In the genomic region with DNA sequence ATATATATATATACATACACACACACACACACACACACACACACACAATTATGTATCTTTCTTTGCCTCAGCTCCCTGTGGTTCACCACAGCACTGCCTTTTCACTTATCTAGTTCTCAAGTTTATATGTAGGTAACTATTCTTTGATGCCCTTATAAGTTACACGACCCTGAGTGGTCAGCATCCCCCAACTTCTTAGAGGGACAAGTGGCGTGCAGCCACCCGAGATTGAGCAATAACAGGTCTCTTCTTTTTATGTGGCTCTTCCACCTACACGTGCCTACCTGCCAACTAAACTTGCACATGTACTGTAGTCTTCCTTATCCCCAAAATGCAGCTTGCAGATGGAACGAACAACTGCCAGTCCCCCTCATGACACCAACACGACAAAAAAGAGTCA, we compare ENCODE assay signal across 23 cellular contexts.
"Had no signal": no experiment of that assay in that cellular context is flagged by ENCODE, and none has a peak within 500 bp of the region (broad histone marks: within the 10 kb centered on the region; RNA-seq: fewer than 3 reads in every experiment).

No MANE protein-coding gene starts in this region.

- ATAC-seq: left ventricle myocardium superior; lower lobe of right lung; naive thymus-derived CD8-positive, alpha-beta T cell; psoas muscle; right cardiac atrium; stimulated activated naive B cell treated with anti-CD40 and anti-IgM and Interleukin-4, amounts not matched to agents 10 μg/mL and 1 μg/mL and 100 μg/mL, for 72 hours had no signal

- H3K9me3 ChIP-seq: colonic mucosa, esophagus squamous epithelium, lower lobe of right lung, ovary, psoas muscle, thoracic aorta, tibial nerve, vagina had no signal

- H3K4me3 ChIP-seq: colonic mucosa, esophagus squamous epithelium, lower lobe of right lung, ovary, psoas muscle, thoracic aorta, tibial nerve, vagina had no signal

- H3K36me3 ChIP-seq: colonic mucosa, esophagus squamous epithelium, lower lobe of right lung, ovary, thoracic aorta, tibial nerve, vagina had no signal

- H3K27ac ChIP-seq: colonic mucosa, esophagus squamous epithelium, lower lobe of right lung, ovary, psoas muscle, thoracic aorta, tibial nerve, vagina had no signal

- DNase-seq: colonic mucosa; effector memory CD4-positive, alpha-beta T cell; erythroblast; esophagus squamous epithelium; head of caudate nucleus; left ventricle myocardium superior; lower lobe of right lung; naive thymus-derived CD8-positive, alpha-beta T cell; nephron progenitor cell; occipital lobe; ovary; posterior cingulate gyrus; psoas muscle; right cardiac atrium; small intestine; stimulated activated CD4-positive, alpha-beta T cell treated with anti-CD3 and anti-CD28 coated beads, Interleukin-15, amount 100 ng/mL, for 24 hours; stimulated activated CD4-positive, alpha-beta T cell treated with anti-CD3 and anti-CD28 coated beads, Interleukin-2, amount 100 ng/mL, for 48 hours; stimulated activated naive B cell treated with anti-CD40 and anti-IgM and Interleukin-4, amounts not matched to agents 10 μg/mL and 1 μg/mL and 100 μg/mL, for 72 hours had no signal

- H3K4me1 ChIP-seq: colonic mucosa, esophagus squamous epithelium, lower lobe of right lung, psoas muscle, tibial nerve, vagina had no signal

- H3K4me1 Mint-ChIP-seq: naive thymus-derived CD8-positive, alpha-beta T cell; stimulated activated naive B cell treated with anti-CD40 and anti-IgM and Interleukin-4, amounts not matched to agents 10 μg/mL and 1 μg/mL and 100 μg/mL, for 72 hours had no signal

- H3K4me3 Mint-ChIP-seq: dendritic cell treated with granulocyte-macrophage colony-stimulating factor and Interleukin-4, amounts not matched to agents 40 ng/mL and 50 ng/mL, for 4 days; naive thymus-derived CD8-positive, alpha-beta T cell; nephron progenitor cell; stimulated activated naive B cell treated with anti-CD40 and anti-IgM and Interleukin-4, amounts not matched to agents 10 μg/mL and 1 μg/mL and 100 μg/mL, for 72 hours; stimulated activated naive CD8-positive, alpha-beta T cell treated with anti-CD3 and anti-CD28 coated beads, Interleukin-15, Interleukin-2, amounts not matched to agents 100 ng/mL and 50 ng/mL, for 24 hours had no signal

- H3K27ac Mint-ChIP-seq: dendritic cell treated with granulocyte-macrophage colony-stimulating factor and Interleukin-4, amounts not matched to agents 40 ng/mL and 50 ng/mL, for 4 days; naive thymus-derived CD8-positive, alpha-beta T cell; nephron progenitor cell; stimulated activated naive B cell treated with anti-CD40 and anti-IgM and Interleukin-4, amounts not matched to agents 10 μg/mL and 1 μg/mL and 100 μg/mL, for 72 hours; stimulated activated naive CD8-positive, alpha-beta T cell treated with anti-CD3 and anti-CD28 coated beads, Interleukin-15, Interleukin-2, amounts not matched to agents 100 ng/mL and 50 ng/mL, for 24 hours had no signal

- H3K27me3 ChIP-seq: colonic mucosa, ovary, tibial nerve, vagina had no signal

- H3K9me3 Mint-ChIP-seq: dendritic cell treated with granulocyte-macrophage colony-stimulating factor and Interleukin-4, amounts not matched to agents 40 ng/mL and 50 ng/mL, for 4 days; naive thymus-derived CD8-positive, alpha-beta T cell; stimulated activated naive B cell treated with anti-CD40 and anti-IgM and Interleukin-4, amounts not matched to agents 10 μg/mL and 1 μg/mL and 100 μg/mL, for 72 hours; stimulated activated naive CD8-positive, alpha-beta T cell treated with anti-CD3 and anti-CD28 coated beads, Interleukin-15, Interleukin-2, amounts not matched to agents 100 ng/mL and 50 ng/mL, for 24 hours had no signal

- H3K27me3 Mint-ChIP-seq: dendritic cell treated with granulocyte-macrophage colony-stimulating factor and Interleukin-4, amounts not matched to agents 40 ng/mL and 50 ng/mL, for 4 days; stimulated activated naive B cell treated with anti-CD40 and anti-IgM and Interleukin-4, amounts not matched to agents 10 μg/mL and 1 μg/mL and 100 μg/mL, for 72 hours had no signal

- H3K36me3 Mint-ChIP-seq: naive thymus-derived CD8-positive, alpha-beta T cell; stimulated activated naive B cell treated with anti-CD40 and anti-IgM and Interleukin-4, amounts not matched to agents 10 μg/mL and 1 μg/mL and 100 μg/mL, for 72 hours had no signal
